In genomic region chr20:16729565-16730460, GRCh38 we compare ENCODE assay signal across 7 cellular contexts.
DNase-seq lines count a peak whose midpoint lies in the region; ATAC-seq and FAIRE-seq lines count a peak whose summit lies in the region.

Gene SNRPB2 (plus strand): TSS chr20:16730026. CDS start chr20:16731703, 1,677 bp downstream.

- peak; percentile 96 for FAIRE-seq in GM18507 (lab: Jason Lieb, UNC)

- DNase-seq in GM18507 (ENCODE audit: extremely low spot score, insufficient read length, low read depth) (peak; percentile 87), NCI-H2029 treated with DMSO at 0.1 percent for 48 hours (lab: John Stamatoyannopoulos, UW) (peak; percentile 92), T-helper 9 cell (peak; percentile 79), astrocyte of the hippocampus (ENCODE audit: low read depth, low spot score) (peak; percentile 97), hippocampal formation (lab: John Stamatoyannopoulos, UW) (peak; percentile 88), retina (peak; percentile 96)

- ATAC-seq in HG02981 (IDR thresholded peaks at IDR 0.05; ENCODE audit: unreplicated experiment): peak; percentile 99

Comparison
In these comparisons a context has a peak if more than half of its experiments do, and no peak if none do; other contexts are left out.
1. Peak in every context shown above with its lines: DNase-seq and ATAC-seq.